Comparison of ENCODE assay signal across 17 cellular contexts in the genomic region with DNA sequence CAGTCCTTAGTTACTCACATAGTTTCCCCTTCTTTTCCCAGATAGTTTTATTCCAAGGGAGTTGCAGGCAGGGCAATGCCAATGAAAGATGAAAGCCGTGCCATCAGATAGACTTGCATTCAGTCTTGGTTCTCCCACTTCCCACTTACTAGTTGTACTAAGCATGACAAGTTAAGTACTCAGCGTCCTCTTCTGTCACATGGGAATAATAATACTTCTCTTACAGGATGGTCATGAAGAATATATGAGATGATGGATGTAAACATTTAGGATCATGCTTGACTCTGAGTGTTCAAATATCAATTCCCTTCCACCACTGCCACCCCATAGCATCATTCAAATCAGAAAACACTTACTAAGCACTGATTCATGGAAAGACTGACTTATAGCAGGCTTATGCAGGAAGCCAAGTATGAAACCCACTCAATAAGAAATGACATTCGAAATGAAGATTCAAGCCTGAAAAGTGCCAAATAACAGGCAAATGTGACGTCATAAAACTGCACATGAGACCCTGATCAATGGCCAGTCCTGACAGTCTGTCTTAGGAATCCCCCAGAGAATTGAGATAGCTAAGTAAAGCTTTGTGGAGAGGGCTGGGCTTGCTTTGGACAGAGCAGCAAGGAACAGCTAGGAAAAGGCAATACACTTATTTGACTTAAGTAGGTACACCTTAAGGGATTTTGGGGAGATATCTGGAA. TPM values are rescaled to one million over a fixed set of nuclear protein-coding genes. Genes with fewer than 3 reads are reported as not detected.
A peak's percentile ranks its signal among the peaks of the same experiment; 100 is the strongest.
DNase-seq lines count a peak whose midpoint lies in the region; ATAC-seq and TF ChIP-seq lines count a peak whose summit lies in the region.
"Had no signal": no experiment of that assay in that cellular context is flagged by ENCODE, and none has a peak within 500 bp of the region (broad histone marks: within the 10 kb centered on the region; RNA-seq: fewer than 3 reads in every experiment).

No MANE protein-coding gene starts in this region.

- no peak for DNase-seq in stimulated activated naive CD8-positive, alpha-beta T cell treated with anti-CD3 and anti-CD28 coated beads, Interleukin-15, Interleukin-2, amounts not matched to agents 100 U/mL and 50 U/mL, for 24 hours
- DNase-seq in stimulated activated naive CD8-positive, alpha-beta T cell treated with anti-CD3 and anti-CD28 coated beads, Interleukin-15, amount 100 ng/mL, for 72 hours, result no peak
- DNase-seq in fibroblast of peridontal ligament (ENCODE audit: extremely low read depth) (peak; percentile 55), neural progenitor cell (ENCODE audit: low spot score) (no peak), GM19238 (ENCODE audit: insufficient read length, low spot score) (no peak), C1 segment of cervical spinal cord (lab: John Stamatoyannopoulos, UW) (no peak), WTC11 (ENCODE audit: low spot score) (no peak)
- DNase-seq: activated CD4-positive, alpha-beta T cell treated with anti-CD3 and anti-CD28 coated beads, Interleukin-2, amount 10 ng/mL, durations not matched to agents 24 days and 14 days; activated naive CD4-positive, alpha-beta T cell treated with Interleukin-2 at 50 U/mL for 16 hours; NCI-H1930; NCI-H446 treated with DMSO at 0.1 percent for 48 hours; RPMI8226; stimulated activated CD4-positive, alpha-beta T cell treated with anti-CD3 and anti-CD28 coated beads, Interleukin-4, amount 100 ng/mL, for 1 hour had no signal

- no peaks in the 10 kb centered on the region for H3K36me3 ChIP-seq in neural progenitor cell
- H3K36me3 ChIP-seq: suprapubic skin had no signal

- H3K27ac ChIP-seq in neural progenitor cell, result no peak overlapping the region

- no peaks in the 10 kb centered on the region for H3K9me3 ChIP-seq in neural progenitor cell (ENCODE audit: low read depth)
- H3K9me3 ChIP-seq: suprapubic skin had no signal

- H3F3A ChIP-seq in neural progenitor cell (ENCODE audit: low read depth), result no peaks in the 10 kb centered on the region

- no peak overlapping the region for H3K27ac Mint-ChIP-seq in stimulated activated naive CD8-positive, alpha-beta T cell treated with anti-CD3 and anti-CD28 coated beads, Interleukin-15, amount 100 ng/mL, for 72 hours
- H3K27ac Mint-ChIP-seq in neural progenitor cell (peak overlapping the region; percentile 38), WTC11 (no peak overlapping the region)
- H3K27ac Mint-ChIP-seq: activated CD4-positive, alpha-beta T cell treated with anti-CD3 and anti-CD28 coated beads, Interleukin-2, amount 10 ng/mL, durations not matched to agents 24 days and 14 days; IgD-negative memory B cell had no signal

- peaks cover 0 to 4% of the 10 kb centered on the region in 2 donors for H3K9me3 Mint-ChIP-seq in stimulated activated naive CD8-positive, alpha-beta T cell treated with anti-CD3 and anti-CD28 coated beads, Interleukin-15, amount 100 ng/mL, for 72 hours
- H3K9me3 Mint-ChIP-seq in neural progenitor cell (peaks cover 5% of the 10 kb centered on the region), WTC11 (no peaks in the 10 kb centered on the region)
- H3K9me3 Mint-ChIP-seq: activated CD4-positive, alpha-beta T cell treated with anti-CD3 and anti-CD28 coated beads, Interleukin-2, amount 10 ng/mL, durations not matched to agents 24 days and 14 days had no signal

- CTCF ChIA-PET in WTC11 (lab: Charles Lee), result no interaction called here

- peaks cover 3% of the 10 kb centered on the region for H3K4me1 ChIP-seq in neural progenitor cell

- TF ChIP-seq CTCF in neural progenitor cell (IDR thresholded peaks at IDR 0.05) (no peak), WTC11 (IDR thresholded peaks at IDR 0.05) (no peak)

- H3K4me3 ChIP-seq in neural progenitor cell, result no peak overlapping the region
- H3K4me3 ChIP-seq: skin epidermis, suprapubic skin had no signal

- POLR2A ChIA-PET in WTC11 (lab: Charles Lee), result no interaction called here

- no peaks in the 10 kb centered on the region for H3K4me1 Mint-ChIP-seq in stimulated activated naive CD8-positive, alpha-beta T cell treated with anti-CD3 and anti-CD28 coated beads, Interleukin-15, amount 100 ng/mL, for 72 hours
- peaks cover 31% of the 10 kb centered on the region for H3K4me1 Mint-ChIP-seq in neural progenitor cell
- no peaks in the 10 kb centered on the region for H3K4me1 Mint-ChIP-seq in WTC11
- H3K4me1 Mint-ChIP-seq: activated CD4-positive, alpha-beta T cell treated with anti-CD3 and anti-CD28 coated beads, Interleukin-2, amount 10 ng/mL, durations not matched to agents 24 days and 14 days; IgD-negative memory B cell had no signal

- no peak overlapping the region for H3K4me3 Mint-ChIP-seq in stimulated activated naive CD8-positive, alpha-beta T cell treated with anti-CD3 and anti-CD28 coated beads, Interleukin-15, amount 100 ng/mL, for 72 hours
- H3K4me3 Mint-ChIP-seq in neural progenitor cell (no peak overlapping the region), WTC11 (no peak overlapping the region)
- H3K4me3 Mint-ChIP-seq: activated CD4-positive, alpha-beta T cell treated with anti-CD3 and anti-CD28 coated beads, Interleukin-2, amount 10 ng/mL, durations not matched to agents 24 days and 14 days; IgD-negative memory B cell had no signal

- no peaks in the 10 kb centered on the region for H3K27me3 ChIP-seq in neural progenitor cell
- H3K27me3 ChIP-seq: suprapubic skin had no signal

- no peak overlapping the region for H2AFZ ChIP-seq in neural progenitor cell (replicated peaks)

- H4K20me1 ChIP-seq in neural progenitor cell (ENCODE audit: low read depth), result no peaks in the 10 kb centered on the region

- H3K79me2 ChIP-seq in neural progenitor cell (ENCODE audit: low read depth), result no peaks in the 10 kb centered on the region

- H3K9ac ChIP-seq in neural progenitor cell, result no peak overlapping the region

- H3K27me3 Mint-ChIP-seq in stimulated activated naive CD8-positive, alpha-beta T cell treated with anti-CD3 and anti-CD28 coated beads, Interleukin-15, amount 100 ng/mL, for 72 hours, result peaks cover 31% of the 10 kb centered on the region
- H3K27me3 Mint-ChIP-seq in neural progenitor cell (ENCODE audit: insufficient read depth, low read depth) (peaks cover 7% of the 10 kb centered on the region), WTC11 (ENCODE audit: low read depth) (no peaks in the 10 kb centered on the region; the same call in none of the 2 replicates)

- peak; percentile 66 for ATAC-seq in stimulated activated naive CD8-positive, alpha-beta T cell treated with anti-CD3 and anti-CD28 coated beads, Interleukin-15, Interleukin-2, amounts not matched to agents 100 U/mL and 50 U/mL, for 24 hours
- ATAC-seq in stimulated activated naive CD8-positive, alpha-beta T cell treated with anti-CD3 and anti-CD28 coated beads, Interleukin-15, amount 100 ng/mL, for 72 hours, result no peak
- ATAC-seq in WTC11, result no peak
- no peak for ATAC-seq in GM18861 (IDR thresholded peaks at IDR 0.05; ENCODE audit: unreplicated experiment)

- no peaks in the 10 kb centered on the region for H3K36me3 Mint-ChIP-seq in neural progenitor cell
- H3K36me3 Mint-ChIP-seq in WTC11, result no peaks in the 10 kb centered on the region
- H3K36me3 Mint-ChIP-seq: IgD-negative memory B cell had no signal

- no peak overlapping the region for H3K4me2 ChIP-seq in neural progenitor cell

TF ChIP-seq in WTC11, 78 proteins besides CTCF, POLR2A, EP300 and RAD21:
- TF ChIP-seq ZNF317 (CRISPR knock-in tag; IDR thresholded peaks at IDR 0.05; ENCODE audit: borderline replicate concordance, low read depth), result no peak
- no peak for TF ChIP-seq MXD4 (CRISPR knock-in tag; IDR thresholded peaks at IDR 0.05; ENCODE audit: borderline replicate concordance)
- TF ChIP-seq, protein P1, sequence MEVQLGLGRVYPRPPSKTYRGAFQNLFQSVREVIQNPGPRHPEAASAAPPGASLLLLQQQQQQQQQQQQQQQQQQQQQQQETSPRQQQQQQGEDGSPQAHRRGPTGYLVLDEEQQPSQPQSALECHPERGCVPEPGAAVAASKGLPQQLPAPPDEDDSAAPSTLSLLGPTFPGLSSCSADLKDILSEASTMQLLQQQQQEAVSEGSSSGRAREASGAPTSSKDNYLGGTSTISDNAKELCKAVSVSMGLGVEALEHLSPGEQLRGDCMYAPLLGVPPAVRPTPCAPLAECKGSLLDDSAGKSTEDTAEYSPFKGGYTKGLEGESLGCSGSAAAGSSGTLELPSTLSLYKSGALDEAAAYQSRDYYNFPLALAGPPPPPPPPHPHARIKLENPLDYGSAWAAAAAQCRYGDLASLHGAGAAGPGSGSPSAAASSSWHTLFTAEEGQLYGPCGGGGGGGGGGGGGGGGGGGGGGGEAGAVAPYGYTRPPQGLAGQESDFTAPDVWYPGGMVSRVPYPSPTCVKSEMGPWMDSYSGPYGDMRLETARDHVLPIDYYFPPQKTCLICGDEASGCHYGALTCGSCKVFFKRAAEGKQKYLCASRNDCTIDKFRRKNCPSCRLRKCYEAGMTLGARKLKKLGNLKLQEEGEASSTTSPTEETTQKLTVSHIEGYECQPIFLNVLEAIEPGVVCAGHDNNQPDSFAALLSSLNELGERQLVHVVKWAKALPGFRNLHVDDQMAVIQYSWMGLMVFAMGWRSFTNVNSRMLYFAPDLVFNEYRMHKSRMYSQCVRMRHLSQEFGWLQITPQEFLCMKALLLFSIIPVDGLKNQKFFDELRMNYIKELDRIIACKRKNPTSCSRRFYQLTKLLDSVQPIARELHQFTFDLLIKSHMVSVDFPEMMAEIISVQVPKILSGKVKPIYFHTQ (CRISPR knock-in tag; IDR thresholded peaks at IDR 0.05), result no peak

RNA-seq across cellular contexts. Expression of a gene that starts 11.1 kb away (rescaled TPM):
- total RNA-seq in neural progenitor cell (ENCODE audit: low replicate concordance) (2.8 and 3.6 TPM in 2 replicates), WTC11 (2021) (3.2 to 4.1 TPM (median 3.3 TPM) in 3 replicates)
- total RNA-seq: activated CD4-positive, alpha-beta T cell treated with anti-CD3 and anti-CD28 coated beads, Interleukin-2, amount 10 ng/mL, durations not matched to agents 24 days and 14 days had no signal
